ENCODE assay signal across 1 cellular context in genomic region chr3:148794357-148794756, GRCh38.
TF ChIP-seq lines count a peak whose summit lies in the region.

No MANE protein-coding gene starts in this region.

TF ChIP-seq in WTC11, 78 proteins besides CTCF, POLR2A, EP300 and RAD21 (continued from another document):
- TF ChIP-seq ZNF281 (CRISPR knock-in tag; IDR thresholded peaks at IDR 0.05) (no peak), TP53 (CRISPR knock-in tag; IDR thresholded peaks at IDR 0.05) (no peak), ZNF263 (CRISPR knock-in tag; IDR thresholded peaks at IDR 0.05; ENCODE audit: low read depth) (no peak), CDX4 (CRISPR knock-in tag; IDR thresholded peaks at IDR 0.05; ENCODE audit: borderline replicate concordance) (no peak), HMGA2 (CRISPR knock-in tag; IDR thresholded peaks at IDR 0.05) (no peak), ZNF671 (CRISPR knock-in tag; IDR thresholded peaks at IDR 0.05) (no peak), FOXJ3 (CRISPR knock-in tag; IDR thresholded peaks at IDR 0.05; ENCODE audit: borderline replicate concordance) (no peak), ZMAT4 (CRISPR knock-in tag; IDR thresholded peaks at IDR 0.05) (no peak), SMAD4 (CRISPR knock-in tag; IDR thresholded peaks at IDR 0.05) (no peak)
